19 cellular contexts compared by ENCODE assay signal in the genomic region with DNA sequence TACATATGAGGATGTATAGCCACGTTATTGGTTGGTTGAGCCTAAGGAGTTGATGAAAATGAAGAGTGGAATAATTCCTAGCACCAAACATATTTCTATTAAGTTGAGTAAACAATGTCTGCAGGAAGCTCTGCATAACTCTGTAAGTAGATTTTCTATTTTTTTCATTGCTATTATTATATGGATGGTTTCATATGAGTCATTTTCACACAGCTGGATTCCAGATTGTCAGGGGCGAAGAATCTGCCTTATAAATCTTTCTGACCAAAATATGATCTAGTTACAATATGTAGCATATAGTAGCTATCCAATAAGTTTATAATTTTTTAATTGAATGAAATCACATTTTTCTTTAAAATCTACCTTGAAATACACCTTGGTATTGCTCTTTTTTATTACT.
DNase-seq lines count a peak whose midpoint lies in the region; TF ChIP-seq lines count a peak whose summit lies in the region.
"Had no signal": no experiment of that assay in that cellular context is flagged by ENCODE, and none has a peak within 500 bp of the region (broad histone marks: within the 10 kb centered on the region; RNA-seq: fewer than 3 reads in every experiment).

No MANE protein-coding gene starts in this region.

- H3K4me1 Mint-ChIP-seq in endodermal cell: no peaks in the 10 kb centered on the region
- H3K4me1 Mint-ChIP-seq: CD4-positive, alpha-beta memory T cell; H9 had no signal

- peaks cover 2% of the 10 kb centered on the region for H3K27me3 Mint-ChIP-seq in endodermal cell (ENCODE audit: insufficient read depth)

- intact Hi-C loops in colonic mucosa (cut with DNase I): no loop called here

- H3K27ac ChIP-seq in brain microvascular endothelial cell (no peak overlapping the region), colonic mucosa (no peak overlapping the region), endodermal cell (ENCODE audit: low read depth, low read length) (no peak overlapping the region)
- H3K27ac ChIP-seq: BLaER1, RWPE1 had no signal

- TF ChIP-seq CTCF in brain microvascular endothelial cell (IDR thresholded peaks at IDR 0.05; ENCODE audit: low read depth, low read length, missing control alignments) (no peak), fibroblast of pulmonary artery (IDR thresholded peaks at IDR 0.05; ENCODE audit: low read length, missing control alignments) (no peak), colonic mucosa (IDR thresholded peaks at IDR 0.05) (no peak), endodermal cell (conservative IDR thresholded peaks at IDR 0.05) (no peak)

- no peaks in the 10 kb centered on the region for H3K27me3 ChIP-seq in MG63
- H3K27me3 ChIP-seq in brain microvascular endothelial cell (replicated peaks): no peaks in the 10 kb centered on the region
- no peaks in the 10 kb centered on the region for H3K27me3 ChIP-seq in colonic mucosa
- no peaks in the 10 kb centered on the region for H3K27me3 ChIP-seq in endodermal cell (ENCODE audit: control insufficient read depth, insufficient read depth, low read length, poor library complexity, severe bottlenecking)
- H3K27me3 ChIP-seq: BLaER1 had no signal

- H3K36me3 Mint-ChIP-seq in endodermal cell (ENCODE audit: low read depth): no peaks in the 10 kb centered on the region
- H3K36me3 Mint-ChIP-seq: CD4-positive, alpha-beta memory T cell had no signal

- peak; percentile 8 for DNase-seq in A172 (ENCODE audit: low spot score)
- peak; percentile 2 for DNase-seq in MG63
- peak; percentile 55 for DNase-seq in brain microvascular endothelial cell
- peak; percentile 25 for DNase-seq in fibroblast of pulmonary artery (ENCODE audit: low read depth)
- no peak for DNase-seq in colonic mucosa
- no peak for DNase-seq in endodermal cell
- no peak for DNase-seq in NCI-H82 treated with DMSO at 0.1 percent for 48 hours (lab: John Stamatoyannopoulos, UW; ENCODE audit: unreplicated experiment)
- DNase-seq in DMS79 treated with DMSO at 0.1 percent for 48 hours (lab: John Stamatoyannopoulos, UW): no peak
- DNase-seq: CD4-positive, alpha-beta memory T cell; DND-41; H9; MV-4-11; NCI-H187; NCI-H2227 treated with DMSO at 0.1 percent for 48 hours; NCI-H510A treated with DMSO at 0.1 percent for 48 hours; NCI-H774; SIG-M5 had no signal

- in situ Hi-C loops in brain microvascular endothelial cell (cut with HindIII; ENCODE audit: low pct_ligation_motif_present, low sequenced_read_pairs): no loop called here

- peaks cover 10% of the 10 kb centered on the region for H3K9me3 Mint-ChIP-seq in endodermal cell

- H3K9me3 ChIP-seq in MG63 (peaks cover 3% of the 10 kb centered on the region; the same call in 1 of the 2 replicates), colonic mucosa (no peaks in the 10 kb centered on the region), endodermal cell (ENCODE audit: control insufficient read depth, low read length) (no peaks in the 10 kb centered on the region)

- H3K36me3 ChIP-seq in MG63 (no peaks in the 10 kb centered on the region), brain microvascular endothelial cell (replicated peaks) (no peaks in the 10 kb centered on the region), colonic mucosa (no peaks in the 10 kb centered on the region), endodermal cell (ENCODE audit: control insufficient read depth, insufficient read depth, low read length) (no peaks in the 10 kb centered on the region)
- H3K36me3 ChIP-seq: BLaER1 had no signal

- H3K27ac Mint-ChIP-seq in endodermal cell: no peak overlapping the region
- H3K27ac Mint-ChIP-seq: CD4-positive, alpha-beta memory T cell; H9 had no signal

- H3K4me1 ChIP-seq in colonic mucosa (no peaks in the 10 kb centered on the region), endodermal cell (ENCODE audit: control insufficient read depth, insufficient read depth, low read length) (no peaks in the 10 kb centered on the region)
- H3K4me1 ChIP-seq: BLaER1 had no signal

- H3K9ac ChIP-seq in colonic mucosa (ENCODE audit: low read depth in 2 of 2, low read length in 2 of 2) (no peak overlapping the region), endodermal cell (ENCODE audit: extremely low read depth, low read length, poor library complexity, severe bottlenecking) (no peak overlapping the region)
- H3K9ac ChIP-seq: BLaER1 had no signal

- WGBS in endodermal cell (ENCODE audit: insufficient coverage in 1 of 2, insufficient read length in 1 of 2), 2 experiments: 94% methylated on average over 2 of the region's 2 CpGs; no CpG with 5 or more reads in 1 of the 2 experiments

- H3K4me3 Mint-ChIP-seq in endodermal cell: no peak overlapping the region
- H3K4me3 Mint-ChIP-seq: CD4-positive, alpha-beta memory T cell; H9 had no signal

- H3K4me3 ChIP-seq in MG63 (no peak overlapping the region), brain microvascular endothelial cell (ENCODE audit: low read depth, low read length) (no peak overlapping the region), fibroblast of pulmonary artery (replicated peaks; ENCODE audit: low read depth, low read length) (no peak overlapping the region), colonic mucosa (no peak overlapping the region), endodermal cell (ENCODE audit: low read length) (no peak overlapping the region)
- H3K4me3 ChIP-seq: BLaER1 had no signal

Comparison
In these comparisons a context has a peak if more than half of its experiments do, and no peak if none do; other contexts are left out.
1. DNase-seq: peak in A172 (single experiment), MG63 (single experiment), brain microvascular endothelial cell (single experiment) and fibroblast of pulmonary artery (single experiment); none in colonic mucosa (single experiment), endodermal cell (single experiment), NCI-H82 treated with DMSO at 0.1 percent for 48 hours (single experiment) and DMS79 treated with DMSO at 0.1 percent for 48 hours (single experiment).